In the genomic region with DNA sequence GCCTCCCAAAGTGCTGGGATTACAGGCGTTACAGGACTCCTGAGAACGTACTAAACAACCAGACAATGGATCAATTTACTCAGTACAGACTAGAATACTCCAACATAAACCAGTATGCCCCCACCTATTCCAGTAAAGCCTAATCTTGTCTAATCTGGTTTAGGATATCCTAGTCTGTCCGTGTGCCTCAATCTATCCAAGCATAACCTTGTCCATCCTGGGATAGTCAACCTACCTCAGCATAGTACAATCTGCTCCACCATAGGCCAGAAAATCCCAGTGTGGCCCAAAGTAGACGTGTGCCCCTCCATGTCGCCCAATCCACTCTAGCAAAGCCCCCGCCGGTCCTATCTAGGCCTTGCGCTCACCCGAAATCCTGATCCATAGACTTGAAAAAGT, we compare ENCODE assay signal across 7 cellular contexts. TPM values are rescaled to one million over a fixed set of nuclear protein-coding genes. Genes with fewer than 3 reads are reported as not detected.
A peak's percentile ranks its signal among the peaks of the same experiment; 100 is the strongest.
DNase-seq lines count a peak whose midpoint lies in the region; ATAC-seq and TF ChIP-seq lines count a peak whose summit lies in the region.

No MANE protein-coding gene starts in this region.

- 0 out of 5 replicates have a peak, but pooled peaks cover 0 to under 1% of the 10 kb centered on the region in 2 experiments for H3K9me3 Mint-ChIP-seq in H9

- peaks cover 21% of the 10 kb centered on the region; the same call in 1 of the 2 replicates for H3K79me2 ChIP-seq in H9 (ENCODE audit: insufficient read depth, low read length)

- H4K5ac ChIP-seq in H9 (ENCODE audit: insufficient read length, low read depth, low read length) = no peak overlapping the region

- no peak overlapping the region for H2AFZ ChIP-seq in H9 (ENCODE audit: low read length)

- H3K18ac ChIP-seq in H9 (ENCODE audit: insufficient read length, low read depth, low read length) = peak overlapping the region; percentile 18

- no peak overlapping the region for H2BK120ac ChIP-seq in H9 (ENCODE audit: low read depth, low read length, poor library complexity, severe bottlenecking)

- H3K4ac ChIP-seq in H9 (ENCODE audit: low read depth, low read length) = no peak overlapping the region

- no peak overlapping the region for H2AK5ac ChIP-seq in H9 (ENCODE audit: insufficient read length, low read length)

- peaks cover 7% of the 10 kb centered on the region for H3K23me2 ChIP-seq in H9 (ENCODE audit: insufficient read length, low read depth, low read length, poor library complexity, severe bottlenecking)

- H3K27me3 ChIP-seq in H9 (ENCODE audit: insufficient read depth, low read length) (no peaks in the 10 kb centered on the region), gastroesophageal sphincter (no peaks in the 10 kb centered on the region), gastrocnemius medialis (no peaks in the 10 kb centered on the region)

- H4K91ac ChIP-seq in H9 (ENCODE audit: insufficient read length, low read depth, low read length) = no peak overlapping the region

- DNase-seq in H9 (no peak), T-helper 17 cell (no peak), gastrocnemius medialis (no peak), activated gamma-delta T cell (lab: John Stamatoyannopoulos, UW) (no peak), EL (no peak)

- H3K4me2 ChIP-seq in H9 (ENCODE audit: insufficient read depth, insufficient read length, low read length) = peak overlapping the region; percentile 92

- TF ChIP-seq POLR2A in gastroesophageal sphincter (IDR thresholded peaks at IDR 0.05) = no peak
- no peak for TF ChIP-seq POLR2A in gastrocnemius medialis (IDR thresholded peaks at IDR 0.05)

- intact Hi-C loops in gastrocnemius medialis (cut with DNase I; ENCODE audit: low total_unique reads) = loop anchor here (2.0 kb wide), 1 partner anchor 13 kb away; no protein-coding TSS in a partner anchor

- H3K9ac ChIP-seq in H9 (ENCODE audit: extremely low read depth, insufficient read length, low read length) = peak overlapping the region; percentile 98

- TF ChIP-seq CTCF in H9 (conservative IDR thresholded peaks at IDR 0.05) = no peak
- no peak for TF ChIP-seq CTCF in gastroesophageal sphincter (IDR thresholded peaks at IDR 0.05)
- no peak for TF ChIP-seq CTCF in gastrocnemius medialis (IDR thresholded peaks at IDR 0.05 in 4 of 5, conservative IDR thresholded peaks at IDR 0.05 in 1 of 5)

- H2BK20ac ChIP-seq in H9 (ENCODE audit: low read depth, low read length, poor library complexity, severe bottlenecking) = no peak overlapping the region

- H2BK5ac ChIP-seq in H9 (ENCODE audit: insufficient read length, low read length) = no peak overlapping the region

- no peak overlapping the region for H3K23ac ChIP-seq in H9 (ENCODE audit: insufficient read length, low read depth, low read length)

- H3K27me3 Mint-ChIP-seq in H9 (ENCODE audit: low read depth) (no peaks in the 10 kb centered on the region; the same call in 1 of the 2 replicates), T-helper 17 cell (no peaks in the 10 kb centered on the region)

- in situ Hi-C loops in gastrocnemius medialis (cut with MboI; ENCODE audit: low sequenced_read_pairs in 4 of 4) = no loop called here

- H3K4me3 Mint-ChIP-seq in H9 (peak overlapping the region; percentile 94 to 100), T-helper 17 cell (peak overlapping the region; percentile 92)

- H3K36me3 ChIP-seq in gastroesophageal sphincter = peaks cover 0 to 41% of the 10 kb centered on the region in 2 donors
- peaks cover 0 to 39% of the 10 kb centered on the region in 2 donors for H3K36me3 ChIP-seq in gastrocnemius medialis

- no peak overlapping the region for H2BK12ac ChIP-seq in H9 (ENCODE audit: insufficient read length, low read depth, low read length)

- no peak overlapping the region for H2BK15ac ChIP-seq in H9 (ENCODE audit: low read depth, low read length)

- H3K4me3 ChIP-seq in gastroesophageal sphincter (peak overlapping the region; percentile 41 to 92), gastrocnemius medialis (peak overlapping the region; percentile 81 to 99 (median 88))

- no peak overlapping the region for H3K27ac ChIP-seq in H9 (ENCODE audit: insufficient read length, low read depth, low read length)
- peak overlapping the region; percentile 9 to 93 (median 92) for H3K27ac ChIP-seq in gastroesophageal sphincter
- H3K27ac ChIP-seq in gastrocnemius medialis = peak overlapping the region; percentile 88 to 99 (median 95)

- H4K20me1 ChIP-seq in H9 (ENCODE audit: control insufficient read depth, insufficient read depth, insufficient read length) = no peaks in the 10 kb centered on the region

- H3K9me3 ChIP-seq in H9 (ENCODE audit: control insufficient read depth, low read depth, low read length) (no peaks in the 10 kb centered on the region), T-helper 17 cell (ENCODE audit: control insufficient read depth, low read length, poor library complexity, severe bottlenecking) (no peaks in the 10 kb centered on the region), gastroesophageal sphincter (no peaks in the 10 kb centered on the region), gastrocnemius medialis (no peaks in the 10 kb centered on the region)

- no peak for ATAC-seq in T-helper 17 cell
- no peak for ATAC-seq in gastroesophageal sphincter
- ATAC-seq in gastrocnemius medialis = peak; percentile 3
- ATAC-seq in GM21423 (IDR thresholded peaks at IDR 0.05; ENCODE audit: unreplicated experiment) = no peak

- peaks cover 17% of the 10 kb centered on the region for H3K79me1 ChIP-seq in H9 (ENCODE audit: insufficient read depth, low read depth, low read length, poor library complexity, severe bottlenecking)

- no peak overlapping the region for H3T11ph ChIP-seq in H9 (ENCODE audit: low read length)

- H3K27ac Mint-ChIP-seq in H9 = peak overlapping the region; percentile 92 to 99 (median 97)
- H3K27ac Mint-ChIP-seq in T-helper 17 cell = peak overlapping the region; percentile 100

- no peak overlapping the region for H3K56ac ChIP-seq in H9 (ENCODE audit: insufficient read length, low read depth, low read length)

- peak overlapping the region; percentile 70; the same call in 1 of the 2 replicates for H3K14ac ChIP-seq in H9 (ENCODE audit: insufficient read depth, low read length)

- H3K4me1 Mint-ChIP-seq in H9 (peaks cover 27 to 40% of the 10 kb centered on the region in 2 experiments), T-helper 17 cell (peaks cover 40% of the 10 kb centered on the region)

- H3K4me1 ChIP-seq in H9 (ENCODE audit: insufficient read depth, low read length) = no peaks in the 10 kb centered on the region
- peaks cover 0 to 72% (median 20%) of the 10 kb centered on the region in 3 donors for H3K4me1 ChIP-seq in gastroesophageal sphincter
- H3K4me1 ChIP-seq in gastrocnemius medialis = peaks cover 29 to 44% of the 10 kb centered on the region in 2 donors

- H4K8ac ChIP-seq in H9 (replicated peaks; ENCODE audit: insufficient read length, low read depth, low read length) = no peak overlapping the region

- no peak for TF ChIP-seq EP300 in gastroesophageal sphincter (IDR thresholded peaks at IDR 0.05)

- H3K36me3 Mint-ChIP-seq in H9 (ENCODE audit: insufficient read depth in 1 of 3, low read depth in 3 of 3) (peaks cover 44 to 68% (median 58%) of the 10 kb centered on the region in 3 experiments; a peak in 6 of 7 replicates), T-helper 17 cell (ENCODE audit: low read depth) (peaks cover 9% of the 10 kb centered on the region)

- WGBS in H9 (ENCODE audit: extremely low coverage, insufficient read length, low lambda C conversion rate) = no CpG with 5 or more reads among the region's 9 CpGs
- WGBS in gastroesophageal sphincter (ENCODE audit: low coverage in 1 of 2), 2 donors = 0% methylated on average over 6 to 7 of the region's 9 CpGs

RNA-seq across cellular contexts. Expression of gene DVL2, which starts 0.6 kb away (rescaled TPM):
- total RNA-seq in H9 (2021) (82.9 and 84.1 TPM in 2 replicates), T-helper 17 cell (10 to 100 TPM; 37.0 to 46.9 TPM), gastroesophageal sphincter (10 to 100 TPM; 33.0 to 53.9 (median 45.0) TPM), gastrocnemius medialis (10 to 100 TPM; 15.5 to 22.6 (median 20.5) TPM)

RNA-seq across cellular contexts. Expression of gene PHF23, which starts 5.6 kb away (rescaled TPM):
- total RNA-seq in H9 (2021) (105 and 110 TPM in 2 replicates), T-helper 17 cell (10 to 100 TPM; 19.2 to 23.2 TPM), gastroesophageal sphincter (10 to 100 TPM; 29.4 to 38.2 (median 31.0) TPM), gastrocnemius medialis (10 to 100 TPM; 16.9 to 31.8 (median 24.1) TPM)

RNA-seq across cellular contexts. Expression of gene GABARAP, which starts 8.5 kb away (rescaled TPM):
- 261 and 266 TPM in 2 replicates for total RNA-seq in H9 (2021)
- total RNA-seq in T-helper 17 cell = 100 to 1,000 TPM; 212 to 247 TPM
- 100 to 1,000 TPM; 289 to 437 (median 386) TPM for total RNA-seq in gastroesophageal sphincter
- 100 to 1,000 TPM; 207 to 626 (median 258) TPM for total RNA-seq in gastrocnemius medialis

RNA-seq across cellular contexts. Expression of gene ACADVL, which starts 14.0 kb away (rescaled TPM):
- total RNA-seq in H9 (2021) (272 and 283 TPM in 2 replicates), T-helper 17 cell (100 to 1,000 TPM; 268 to 279 TPM), gastroesophageal sphincter (100 to 1,000 TPM; 331 to 508 (median 475) TPM), gastrocnemius medialis (1,000 to 10,000 TPM in 3 of 4 donors, 100 to 1,000 TPM in 1; 771 to 1,217 (median 1,086) TPM)

RNA-seq across cellular contexts. Expression of gene DLG4, which starts 14.1 kb away (rescaled TPM):
- total RNA-seq in H9 (2021) = 38.2 and 38.3 TPM in 2 replicates
- total RNA-seq in T-helper 17 cell = 10 to 100 TPM in 1 of 2 donors, 1 to 10 TPM in 1; 9.8 to 16.1 TPM
- total RNA-seq in gastroesophageal sphincter = 10 to 100 TPM; 14.1 to 21.7 (median 16.5) TPM
- 1 to 10 TPM; 3.5 to 6.7 (median 5.3) TPM for total RNA-seq in gastrocnemius medialis

Comparison
In these comparisons a context has a peak if more than half of its experiments do, and no peak if none do; other contexts are left out.
1. ATAC-seq: peak in gastrocnemius medialis (2 of 2); none in T-helper 17 cell (single experiment), gastroesophageal sphincter (single experiment) and GM21423 (single experiment).